26 cellular contexts compared by ENCODE assay signal in genomic region chr2:26582890-26583289, GRCh38. TPM values are rescaled to one million over a fixed set of nuclear protein-coding genes. Genes with fewer than 3 reads are reported as not detected.
"Had no signal": no experiment of that assay in that cellular context is flagged by ENCODE, and none has a peak within 500 bp of the region (broad histone marks: within the 10 kb centered on the region; RNA-seq: fewer than 3 reads in every experiment).

No MANE protein-coding gene starts in this region.

- H3K27me3 ChIP-seq: uterus had no signal

- H3K4me3 ChIP-seq: left ventricle myocardium inferior, neural progenitor cell, prostate gland, tibial artery, uterus had no signal

- H3K4me3 Mint-ChIP-seq: activated CD4-positive, alpha-beta T cell treated with anti-CD3 and anti-CD28 coated beads, Interleukin-2, amount 10 ng/mL, durations not matched to agents 7 days and 5 days; activated naive CD4-positive, alpha-beta T cell treated with anti-CD3 and anti-CD28 coated beads for 36 hours; activated T-cell treated with anti-CD3 and anti-CD28 coated beads, Interleukin-2, amount 50 U/mL, for 4 hours; mesothelial cell of epicardium; naive thymus-derived CD8-positive, alpha-beta T cell; neural progenitor cell; stimulated activated effector memory CD8-positive, alpha-beta T cell treated with anti-CD3 and anti-CD28 coated beads, Interleukin-12 subunit alpha, Interleukin-12 subunit beta, amount 100 ng/mL, for 72 hours; stimulated activated naive CD8-positive, alpha-beta T cell treated with anti-CD3 and anti-CD28 coated beads, Interleukin-15, amount 100 ng/mL, for 72 hours; T-helper 17 cell had no signal

- H3K27ac Mint-ChIP-seq: activated CD4-positive, alpha-beta T cell treated with anti-CD3 and anti-CD28 coated beads, Interleukin-2, amount 10 ng/mL, durations not matched to agents 7 days and 5 days; activated naive CD4-positive, alpha-beta T cell treated with anti-CD3 and anti-CD28 coated beads for 36 hours; activated T-helper 2 cell treated with anti-CD3 and anti-CD28 coated beads, Interferon-gamma antibody, Interleukin-2, Interleukin-4, amounts not matched to agents 10 μg/mL and 5 μg/mL and 100 μg/mL, durations not matched to agents 14 hours and 24 hours and 36 hours; mesothelial cell of epicardium; naive thymus-derived CD8-positive, alpha-beta T cell; neural progenitor cell; stimulated activated effector memory CD8-positive, alpha-beta T cell treated with anti-CD3 and anti-CD28 coated beads, Interleukin-12 subunit alpha, Interleukin-12 subunit beta, amount 100 ng/mL, for 72 hours; stimulated activated naive CD8-positive, alpha-beta T cell treated with anti-CD3 and anti-CD28 coated beads, Interleukin-15, amount 100 ng/mL, for 72 hours; T-helper 17 cell had no signal

- H3K27ac ChIP-seq: left ventricle myocardium inferior, neural progenitor cell, prostate gland, tibial artery, uterus had no signal

- H3K36me3 Mint-ChIP-seq: mesothelial cell of epicardium; naive thymus-derived CD8-positive, alpha-beta T cell; neural progenitor cell; stimulated activated effector memory CD8-positive, alpha-beta T cell treated with anti-CD3 and anti-CD28 coated beads, Interleukin-12 subunit alpha, Interleukin-12 subunit beta, amount 100 ng/mL, for 72 hours had no signal

- H3K9me3 ChIP-seq: left ventricle myocardium inferior, prostate gland, tibial artery, uterus had no signal

- ATAC-seq: activated CD4-positive, CD25-positive, alpha-beta regulatory T cell treated with anti-CD3 and anti-CD28 coated beads, Interleukin-2, amount 50 U/mL, for 24 hours; activated T-cell treated with anti-CD3 and anti-CD28 coated beads, Interleukin-2, amount 50 U/mL, for 4 hours; naive thymus-derived CD8-positive, alpha-beta T cell; stimulated activated effector memory CD8-positive, alpha-beta T cell treated with anti-CD3 and anti-CD28 coated beads, Interleukin-12 subunit alpha, Interleukin-12 subunit beta, amount 100 ng/mL, for 72 hours; stimulated activated naive CD8-positive, alpha-beta T cell treated with anti-CD3 and anti-CD28 coated beads, Interleukin-15, amount 100 ng/mL, for 72 hours; T-helper 17 cell had no signal

- DNase-seq: activated CD4-positive, alpha-beta T cell treated with anti-CD3 and anti-CD28 coated beads, Interleukin-2, amount 10 ng/mL, durations not matched to agents 7 days and 5 days; activated naive CD4-positive, alpha-beta T cell treated with anti-CD3 and anti-CD28 coated beads for 36 hours; activated T-cell treated with anti-CD3 and anti-CD28 coated beads, Interleukin-2, amount 50 U/mL, for 4 hours; amygdala; cortex of kidney; left ventricle myocardium inferior; naive thymus-derived CD8-positive, alpha-beta T cell; stimulated activated CD4-positive, alpha-beta T cell treated with anti-CD3 and anti-CD28 coated beads, Interleukin-2, amount 100 ng/mL, for 24 hours; SW 1271; T-helper 17 cell had no signal

- H3K36me3 ChIP-seq: left ventricle myocardium inferior, neural progenitor cell, prostate gland, tibial artery, uterus had no signal

- H3K4me1 Mint-ChIP-seq: activated CD4-positive, alpha-beta T cell treated with anti-CD3 and anti-CD28 coated beads, Interleukin-2, amount 10 ng/mL, durations not matched to agents 7 days and 5 days; mesothelial cell of epicardium; naive thymus-derived CD8-positive, alpha-beta T cell; stimulated activated naive CD8-positive, alpha-beta T cell treated with anti-CD3 and anti-CD28 coated beads, Interleukin-15, amount 100 ng/mL, for 72 hours had no signal

- H3K9me3 Mint-ChIP-seq: activated CD4-positive, alpha-beta T cell treated with anti-CD3 and anti-CD28 coated beads, Interleukin-2, amount 10 ng/mL, durations not matched to agents 7 days and 5 days; activated naive CD4-positive, alpha-beta T cell treated with anti-CD3 and anti-CD28 coated beads for 36 hours; activated T-cell treated with anti-CD3 and anti-CD28 coated beads, Interleukin-2, amount 50 U/mL, for 4 hours; activated T-helper 2 cell treated with anti-CD3 and anti-CD28 coated beads, Interferon-gamma antibody, Interleukin-2, Interleukin-4, amounts not matched to agents 10 μg/mL and 5 μg/mL and 100 μg/mL, durations not matched to agents 14 hours and 24 hours and 36 hours; mesothelial cell of epicardium; naive thymus-derived CD8-positive, alpha-beta T cell; neural progenitor cell; stimulated activated effector memory CD8-positive, alpha-beta T cell treated with anti-CD3 and anti-CD28 coated beads, Interleukin-12 subunit alpha, Interleukin-12 subunit beta, amount 100 ng/mL, for 72 hours; stimulated activated naive CD8-positive, alpha-beta T cell treated with anti-CD3 and anti-CD28 coated beads, Interleukin-15, amount 100 ng/mL, for 72 hours had no signal

RNA-seq across cellular contexts. Expression of gene CIB4, which starts 58.3 kb away (rescaled TPM):
- total RNA-seq: activated CD4-positive, alpha-beta T cell treated with anti-CD3 and anti-CD28 coated beads, Interleukin-2, amount 10 ng/mL, durations not matched to agents 7 days and 5 days; activated naive CD4-positive, alpha-beta T cell treated with anti-CD3 and anti-CD28 coated beads for 36 hours; activated T-cell treated with anti-CD3 and anti-CD28 coated beads, Interleukin-2, amount 50 U/mL, for 4 hours; activated T-helper 2 cell treated with anti-CD3 and anti-CD28 coated beads, Interferon-gamma antibody, Interleukin-2, Interleukin-4, amounts not matched to agents 10 μg/mL and 5 μg/mL and 100 μg/mL, durations not matched to agents 14 hours and 24 hours and 36 hours; cerebellum; epithelial cell of proximal tubule; fibroblast of villous mesenchyme; kidney epithelial cell; left ventricle myocardium inferior; lung microvascular endothelial cell; mesothelial cell of epicardium; naive thymus-derived CD8-positive, alpha-beta T cell; osteoblast; skeletal muscle tissue; T-helper 17 cell had no signal
